In genomic region chr15:70558406-70559222, GRCh38 we compare ENCODE assay signal across 12 cellular contexts.
DNase-seq lines count a peak whose midpoint lies in the region; ATAC-seq lines count a peak whose summit lies in the region.
"Had no signal": no experiment of that assay in that cellular context is flagged by ENCODE, and none has a peak within 500 bp of the region (broad histone marks: within the 10 kb centered on the region; RNA-seq: fewer than 3 reads in every experiment).

No MANE protein-coding gene starts in this region.

- H3K9me3 ChIP-seq in mesenchymal stem cell (ENCODE audit: control insufficient read depth, low read length) (peaks cover 4% of the 10 kb centered on the region), thymus (ENCODE audit: control insufficient read depth) (no peaks in the 10 kb centered on the region)
- H3K9me3 ChIP-seq: testis had no signal

- H3K4me1 ChIP-seq in mesenchymal stem cell (ENCODE audit: control insufficient read depth, insufficient read depth, low read depth, low read length): peaks cover 10% of the 10 kb centered on the region
- peaks cover 32% of the 10 kb centered on the region for H3K4me1 ChIP-seq in thymus (ENCODE audit: control insufficient read depth, insufficient read depth, low read length)

- H3K14ac ChIP-seq in mesenchymal stem cell (ENCODE audit: low read length in 2 of 2): peak overlapping the region in 1 of 2 experiments; percentile 97

- H2BK15ac ChIP-seq in mesenchymal stem cell (ENCODE audit: low read depth, poor library complexity, severe bottlenecking): no peak overlapping the region

- peak; percentile 31 to 48 for ATAC-seq in activated naive CD4-positive, alpha-beta T cell treated with anti-CD3 and anti-CD28 coated beads, Interleukin-2, amount 50 U/mL, for 72 hours
- ATAC-seq in activated CD8-positive, alpha-beta T cell treated with anti-CD3 and anti-CD28 coated beads, Interleukin-2, amount 10 ng/mL, durations not matched to agents 7 days and 5 days: peak; percentile 35
- ATAC-seq in GM21423 (IDR thresholded peaks at IDR 0.05; ENCODE audit: unreplicated experiment) (no peak), HG02852 (IDR thresholded peaks at IDR 0.05; ENCODE audit: unreplicated experiment) (no peak)

- H3K23ac ChIP-seq in mesenchymal stem cell (ENCODE audit: low read length in 2 of 2): no peak overlapping the region

- H3K27ac Mint-ChIP-seq in activated naive CD4-positive, alpha-beta T cell treated with anti-CD3 and anti-CD28 coated beads, Interleukin-2, amount 50 U/mL, for 72 hours: no peak overlapping the region
- H3K27ac Mint-ChIP-seq in activated CD8-positive, alpha-beta T cell treated with anti-CD3 and anti-CD28 coated beads, Interleukin-2, amount 10 ng/mL, durations not matched to agents 7 days and 5 days: no peak overlapping the region
- H3K27ac Mint-ChIP-seq: activated CD4-positive, alpha-beta T cell treated with anti-CD3 and anti-CD28 coated beads, Interleukin-2, amount 10 ng/mL, durations not matched to agents 24 days and 14 days; nephron had no signal

- no peaks in the 10 kb centered on the region for H3K36me3 Mint-ChIP-seq in activated naive CD4-positive, alpha-beta T cell treated with anti-CD3 and anti-CD28 coated beads, Interleukin-2, amount 50 U/mL, for 72 hours
- H3K36me3 Mint-ChIP-seq in activated CD8-positive, alpha-beta T cell treated with anti-CD3 and anti-CD28 coated beads, Interleukin-2, amount 10 ng/mL, durations not matched to agents 7 days and 5 days (ENCODE audit: low read depth): no peaks in the 10 kb centered on the region

- peak overlapping the region; percentile 49 to 97 for H3K18ac ChIP-seq in mesenchymal stem cell (ENCODE audit: low read depth in 1 of 2, low read length in 2 of 2)

- peak overlapping the region; percentile 79 to 96 for H3K4ac ChIP-seq in mesenchymal stem cell (ENCODE audit: low read depth in 1 of 2, low read length in 2 of 2)

- H3K27me3 ChIP-seq in mesenchymal stem cell (ENCODE audit: control insufficient read depth in 1 of 2, insufficient read depth in 1 of 2, low read length in 2 of 2): peaks cover 81 to 99% of the 10 kb centered on the region in 2 experiments
- H3K27me3 ChIP-seq in thymus (ENCODE audit: control insufficient read depth, insufficient read depth): no peaks in the 10 kb centered on the region
- H3K27me3 ChIP-seq: testis had no signal

- H3K9ac ChIP-seq in mesenchymal stem cell (ENCODE audit: low read length): no peak overlapping the region

- no peak overlapping the region for H3K27ac ChIP-seq in mesenchymal stem cell (ENCODE audit: low read length, poor library complexity, severe bottlenecking)
- peak overlapping the region; percentile 87 for H3K27ac ChIP-seq in thymus (ENCODE audit: low read depth)
- H3K27ac ChIP-seq: testis had no signal

- H4K8ac ChIP-seq in mesenchymal stem cell (ENCODE audit: low read length): peak overlapping the region; percentile 99

- H3K79me1 ChIP-seq in mesenchymal stem cell (replicated peaks; ENCODE audit: low read length, poor library complexity, severe bottlenecking): no peaks in the 10 kb centered on the region

- H4K91ac ChIP-seq in mesenchymal stem cell (ENCODE audit: low read length): peak overlapping the region; percentile 99

- POLR2A ChIA-PET in activated CD8-positive, alpha-beta T cell treated with anti-CD3 and anti-CD28 coated beads, Interleukin-2, amount 10 ng/mL, durations not matched to agents 7 days and 5 days (lab: Charles Lee): interaction anchor here (0.6 to 0.9 kb wide), 2 partner anchors 22 to 30 kb away, joined by 3 to 4 read pairs; no protein-coding TSS in a partner anchor

- 86% methylated on average over 10 of the region's 10 CpGs for WGBS in mesenchymal stem cell
- 78% methylated on average over 10 of the region's 10 CpGs for WGBS in thymus

- H2BK12ac ChIP-seq in mesenchymal stem cell (ENCODE audit: low read length in 2 of 2): peak overlapping the region; percentile 51 to 85

- H3K4me2 ChIP-seq in mesenchymal stem cell (ENCODE audit: low read length, poor library complexity, severe bottlenecking): no peak overlapping the region

- H2AFZ ChIP-seq in mesenchymal stem cell (ENCODE audit: low read depth, low read length): no peak overlapping the region

- peaks cover 14% of the 10 kb centered on the region for H3K27me3 Mint-ChIP-seq in activated CD8-positive, alpha-beta T cell treated with anti-CD3 and anti-CD28 coated beads, Interleukin-2, amount 10 ng/mL, durations not matched to agents 7 days and 5 days (ENCODE audit: low read depth)

- H2AK5ac ChIP-seq in mesenchymal stem cell (ENCODE audit: low read length, severe bottlenecking): no peak overlapping the region

- no peaks in the 10 kb centered on the region for H3K9me3 Mint-ChIP-seq in activated naive CD4-positive, alpha-beta T cell treated with anti-CD3 and anti-CD28 coated beads, Interleukin-2, amount 50 U/mL, for 72 hours
- no peaks in the 10 kb centered on the region for H3K9me3 Mint-ChIP-seq in activated CD8-positive, alpha-beta T cell treated with anti-CD3 and anti-CD28 coated beads, Interleukin-2, amount 10 ng/mL, durations not matched to agents 7 days and 5 days (ENCODE audit: insufficient read depth)
- H3K9me3 Mint-ChIP-seq: activated CD4-positive, alpha-beta T cell treated with anti-CD3 and anti-CD28 coated beads, Interleukin-2, amount 10 ng/mL, durations not matched to agents 24 days and 14 days; nephron had no signal

- peaks cover 2% of the 10 kb centered on the region for H3K4me1 Mint-ChIP-seq in activated CD8-positive, alpha-beta T cell treated with anti-CD3 and anti-CD28 coated beads, Interleukin-2, amount 10 ng/mL, durations not matched to agents 7 days and 5 days (ENCODE audit: low read depth)

- H3K4me3 ChIP-seq in mesenchymal stem cell (ENCODE audit: insufficient read depth in 1 of 2, low read depth in 1 of 2, low read length in 2 of 2) (no peak overlapping the region), thymus (ENCODE audit: low read length) (peak overlapping the region; percentile 42)
- H3K4me3 ChIP-seq: testis had no signal

- DNase-seq in activated naive CD4-positive, alpha-beta T cell treated with anti-CD3 and anti-CD28 coated beads, Interleukin-2, amount 50 U/mL, for 72 hours (ENCODE audit: low spot score in 2 of 2): peak in 1 of 2 donors; percentile 47
- no peak for DNase-seq in activated naive CD4-positive, alpha-beta T cell treated with Interleukin-2 at 50 U/mL for 16 hours
- DNase-seq in activated CD8-positive, alpha-beta T cell treated with anti-CD3 and anti-CD28 coated beads, Interleukin-2, amount 10 ng/mL, durations not matched to agents 7 days and 5 days: no peak
- DNase-seq in mesenchymal stem cell (no peak), RPMI8226 (no peak)
- DNase-seq: NCI-H2107 had no signal

- H3K36me3 ChIP-seq in mesenchymal stem cell (ENCODE audit: control insufficient read depth in 1 of 2, insufficient read depth in 2 of 2, low read depth in 1 of 2, low read length in 2 of 2): no peaks in the 10 kb centered on the region
- no peaks in the 10 kb centered on the region for H3K36me3 ChIP-seq in thymus (ENCODE audit: control insufficient read depth, insufficient read depth)

- H2BK120ac ChIP-seq in mesenchymal stem cell (ENCODE audit: low read depth, low read length): no peak overlapping the region

- CTCF ChIA-PET in activated CD8-positive, alpha-beta T cell treated with anti-CD3 and anti-CD28 coated beads, Interleukin-2, amount 10 ng/mL, durations not matched to agents 7 days and 5 days (lab: Charles Lee): interaction anchor here (1.1 to 1.3 kb wide), 4 partner anchors 12 to 1096 kb away, joined by 3 to 13 read pairs (median 3); no protein-coding TSS in a partner anchor

- no peak overlapping the region for H2BK5ac ChIP-seq in mesenchymal stem cell (ENCODE audit: low read depth, low read length, poor library complexity, severe bottlenecking)

- H3K4me3 Mint-ChIP-seq in activated CD8-positive, alpha-beta T cell treated with anti-CD3 and anti-CD28 coated beads, Interleukin-2, amount 10 ng/mL, durations not matched to agents 7 days and 5 days: no peak overlapping the region
- H3K4me3 Mint-ChIP-seq: activated CD4-positive, alpha-beta T cell treated with anti-CD3 and anti-CD28 coated beads, Interleukin-2, amount 10 ng/mL, durations not matched to agents 24 days and 14 days; nephron had no signal

Comparison
In these comparisons a context has a peak if more than half of its experiments do, and no peak if none do; other contexts are left out.
1. ATAC-seq: peak in activated naive CD4-positive, alpha-beta T cell treated with anti-CD3 and anti-CD28 coated beads, Interleukin-2, amount 50 U/mL, for 72 hours (2 of 2) and activated CD8-positive, alpha-beta T cell treated with anti-CD3 and anti-CD28 coated beads, Interleukin-2, amount 10 ng/mL, durations not matched to agents 7 days and 5 days (single experiment); none in GM21423 (single experiment) and HG02852 (single experiment).